ENCODE assay signal across 1 cellular context in genomic region chr20:967796-968742, GRCh38.
TF ChIP-seq lines count a peak whose summit lies in the region.

No MANE protein-coding gene starts in this region.

TF ChIP-seq in IMR-90, 13 proteins besides CTCF, POLR2A, EP300 and RAD21 (continued from another document):
- TF ChIP-seq USF2 (IDR thresholded peaks at IDR 0.05; ENCODE audit: low read depth, low read length), result peak; percentile 93
